ENCODE assay signal across 14 cellular contexts in genomic region chr17:80931421-80932265, GRCh38. TPM values are rescaled to one million over a fixed set of nuclear protein-coding genes. Genes with fewer than 3 reads are reported as not detected.
A peak's percentile ranks its signal among the peaks of the same experiment; 100 is the strongest.
DNase-seq lines count a peak whose midpoint lies in the region; ATAC-seq, FAIRE-seq and TF ChIP-seq lines count a peak whose summit lies in the region.
"Had no signal": no experiment of that assay in that cellular context is flagged by ENCODE, and none has a peak within 500 bp of the region (broad histone marks: within the 10 kb centered on the region; RNA-seq: fewer than 3 reads in every experiment).

No MANE protein-coding gene starts in this region.

- H3K4me3 Mint-ChIP-seq in T-helper 17 cell = no peak overlapping the region
- H3K4me3 Mint-ChIP-seq: activated CD4-positive, alpha-beta memory T cell treated with anti-CD3 and anti-CD28 coated beads for 36 hours had no signal

- no peaks in the 10 kb centered on the region for H3K4me1 ChIP-seq in small intestine (ENCODE audit: control insufficient read depth in 2 of 2, insufficient read depth in 1 of 2, low read depth in 1 of 2, low read length in 1 of 2)
- H3K4me1 ChIP-seq: parathyroid adenoma had no signal

- peaks cover 11% of the 10 kb centered on the region for H3K36me3 Mint-ChIP-seq in T-helper 17 cell (ENCODE audit: low read depth)

- H3K9me3 ChIP-seq in AG04450 (ENCODE audit: control insufficient read depth, insufficient read depth, low read length) = no peaks in the 10 kb centered on the region
- H3K9me3 ChIP-seq in T-helper 17 cell (ENCODE audit: control insufficient read depth, low read length, poor library complexity, severe bottlenecking) = no peaks in the 10 kb centered on the region
- no peaks in the 10 kb centered on the region for H3K9me3 ChIP-seq in small intestine (ENCODE audit: control insufficient read depth, low read depth)
- H3K9me3 ChIP-seq: ascending aorta, heart left ventricle had no signal

- H3K36me3 ChIP-seq in H7 (replicated peaks; ENCODE audit: control insufficient read depth, insufficient read depth, low read length) = no peaks in the 10 kb centered on the region; the same call in 1 of the 2 replicates
- no peaks in the 10 kb centered on the region for H3K36me3 ChIP-seq in kidney epithelial cell (ENCODE audit: control insufficient read depth, insufficient read depth, low read length)
- peaks cover 0 to under 1% of the 10 kb centered on the region in 2 donors for H3K36me3 ChIP-seq in small intestine (ENCODE audit: control insufficient read depth in 2 of 2, insufficient read depth in 2 of 2, low read length in 2 of 2)
- H3K36me3 ChIP-seq: ascending aorta had no signal

- no peaks in the 10 kb centered on the region for H3K27me3 Mint-ChIP-seq in T-helper 17 cell
- H3K27me3 Mint-ChIP-seq: activated CD4-positive, alpha-beta memory T cell treated with anti-CD3 and anti-CD28 coated beads for 36 hours had no signal

- no peak overlapping the region for H3K27ac Mint-ChIP-seq in T-helper 17 cell
- H3K27ac Mint-ChIP-seq: activated CD4-positive, alpha-beta memory T cell treated with anti-CD3 and anti-CD28 coated beads for 36 hours had no signal

- in situ Hi-C loops in astrocyte of the cerebellum (cut with HindIII; ENCODE audit: low sequenced_read_pairs) = no loop called here

- peaks cover 10% of the 10 kb centered on the region for H3K4me1 Mint-ChIP-seq in T-helper 17 cell

- POLR2A ChIA-PET in AG04450 (lab: Yijun Ruan, JAX) = no interaction called here

- H3K4me3 ChIP-seq in AG04450 (ENCODE audit: low read depth, low read length) (no peak overlapping the region), H7 (ENCODE audit: insufficient read depth, low read depth, low read length) (no peak overlapping the region), astrocyte of the cerebellum (ENCODE audit: low read depth, low read length) (no peak overlapping the region), kidney epithelial cell (ENCODE audit: low read depth, low read length) (no peak overlapping the region), small intestine (ENCODE audit: low read depth in 1 of 2, low read length in 2 of 2) (no peak overlapping the region)
- H3K4me3 ChIP-seq: ascending aorta, heart left ventricle had no signal

- peak; percentile 48 for DNase-seq in AG04450 (ENCODE audit: low read depth, low spot score)
- DNase-seq in H7 = peak; percentile 88
- DNase-seq in astrocyte of the cerebellum (ENCODE audit: low read depth) = peak; percentile 69
- DNase-seq in kidney epithelial cell (ENCODE audit: low read depth) = peak; percentile 66
- no peak for DNase-seq in NCI-H128 (lab: John Stamatoyannopoulos, UW; ENCODE audit: unreplicated experiment)
- no peak for DNase-seq in T-helper 17 cell
- DNase-seq in putamen (ENCODE audit: low spot score) = no peak
- no peak for DNase-seq in small intestine
- DNase-seq: activated CD4-positive, alpha-beta memory T cell treated with anti-CD3 and anti-CD28 coated beads for 36 hours; Calu3; SHP77 had no signal

- FAIRE-seq in small intestine (lab: Jason Lieb, UNC) = no peak

- no peaks in the 10 kb centered on the region for H3K27me3 ChIP-seq in AG04450 (ENCODE audit: control insufficient read depth, insufficient read depth, low read length)
- H3K27me3 ChIP-seq in H7 (ENCODE audit: control insufficient read depth, insufficient read depth, low read length) = no peaks in the 10 kb centered on the region
- no peaks in the 10 kb centered on the region for H3K27me3 ChIP-seq in kidney epithelial cell (ENCODE audit: control insufficient read depth, insufficient read depth, low read length)
- no peaks in the 10 kb centered on the region for H3K27me3 ChIP-seq in small intestine (ENCODE audit: control insufficient read depth in 2 of 2, insufficient read depth in 2 of 2, low read length in 2 of 2)
- H3K27me3 ChIP-seq: ascending aorta, heart left ventricle had no signal

- no peak for TF ChIP-seq CTCF in AG04450 (IDR thresholded peaks at IDR 0.05; ENCODE audit: low read depth, low read length)
- TF ChIP-seq CTCF in astrocyte of the cerebellum (IDR thresholded peaks at IDR 0.05; ENCODE audit: low read depth, low read length, missing control alignments) = no peak
- TF ChIP-seq CTCF in kidney epithelial cell (IDR thresholded peaks at IDR 0.05; ENCODE audit: insufficient read depth, low read length, poor library complexity, severe bottlenecking) = no peak

- WGBS in small intestine, 3 donors = 83 to 91% (median 89%) methylated on average over 13 of the region's 13 CpGs

- H3K27ac ChIP-seq in AG04450 (ENCODE audit: low read depth, low read length) (no peak overlapping the region), small intestine (ENCODE audit: low read depth in 1 of 2, low read length in 1 of 2) (no peak overlapping the region)
- H3K27ac ChIP-seq: ascending aorta, heart left ventricle, parathyroid adenoma had no signal

- no peak for ATAC-seq in T-helper 17 cell

- CTCF ChIA-PET in AG04450 (lab: Charles Lee) = no interaction called here

RNA-seq across cellular contexts. Expression of gene CHMP6, which starts 60.0 kb away (rescaled TPM):
- polyA plus RNA-seq in AG04450 (2011; rRNA removed) (25.2 and 27.3 TPM in 2 replicates), small intestine (10 to 100 TPM; 29.0 to 35.8 (median 34.6) TPM)
- polyA minus RNA-seq in AG04450 (2011; rRNA and poly(A)+ RNA removed) = 10.5 and 11.9 TPM in 2 replicates
- total RNA-seq in H7 (2014; rRNA removed; shearing (Covaris generic)) = 13.0 and 15.0 TPM in 2 replicates
- total RNA-seq in kidney epithelial cell (26.6 and 36.6 TPM in 2 replicates), T-helper 17 cell (10 to 100 TPM; 21.0 to 25.6 TPM)

Comparison
In these comparisons a context has a peak if more than half of its experiments do, and no peak if none do; other contexts are left out.
1. DNase-seq: peak in AG04450 (single experiment), H7 (single experiment), astrocyte of the cerebellum (single experiment) and kidney epithelial cell (single experiment); none in NCI-H128 (single experiment), T-helper 17 cell (0 of 3), putamen (single experiment) and small intestine (single experiment).